Comparison of ENCODE assay signal across 13 cellular contexts in the genomic region with DNA sequence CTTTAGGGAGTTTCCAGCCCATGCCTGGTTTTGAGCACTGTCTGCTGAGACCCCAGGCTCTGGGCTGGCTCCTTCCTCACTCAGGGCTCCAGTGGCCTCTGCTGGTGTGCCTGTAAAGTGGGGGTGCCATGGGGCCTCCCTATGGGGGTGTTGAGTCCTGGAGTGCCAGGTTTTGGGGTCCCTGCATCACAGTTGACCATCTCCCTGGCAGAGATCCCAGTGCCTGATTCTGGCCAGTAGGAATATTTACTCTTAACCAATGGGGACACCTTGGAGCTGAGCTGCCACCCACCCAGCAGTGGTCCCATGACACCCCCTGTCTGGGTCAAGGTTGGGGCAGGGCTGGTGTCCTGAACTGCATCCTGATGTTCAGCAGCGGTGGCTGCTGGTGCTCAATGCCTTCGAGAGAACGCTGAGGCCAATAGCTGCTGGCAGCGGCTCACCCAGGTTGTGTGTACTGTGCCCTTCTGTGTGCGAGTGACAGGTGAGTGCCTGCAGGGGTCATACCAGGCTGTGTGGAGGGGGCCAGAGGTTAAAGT. TPM values are rescaled to one million over a fixed set of nuclear protein-coding genes. Genes with fewer than 3 reads are reported as not detected.
A peak's percentile ranks its signal among the peaks of the same experiment; 100 is the strongest.
DNase-seq lines count a peak whose midpoint lies in the region; ATAC-seq and TF ChIP-seq lines count a peak whose summit lies in the region.
"Had no signal": no experiment of that assay in that cellular context is flagged by ENCODE, and none has a peak within 500 bp of the region (broad histone marks: within the 10 kb centered on the region; RNA-seq: fewer than 3 reads in every experiment).

No MANE protein-coding gene starts in this region.

- H3K36me3 Mint-ChIP-seq in endothelial cell (ENCODE audit: low read depth, unreplicated experiment), result peaks cover 8% of the 10 kb centered on the region
- H3K36me3 Mint-ChIP-seq in osteocyte (ENCODE audit: unreplicated experiment), result no peaks in the 10 kb centered on the region

- no peak overlapping the region for H3K4me3 Mint-ChIP-seq in stimulated activated naive CD8-positive, alpha-beta T cell treated with anti-CD3 and anti-CD28 coated beads, Interleukin-15, amount 100 ng/mL, for 72 hours
- H3K4me3 Mint-ChIP-seq in endothelial cell (ENCODE audit: unreplicated experiment), result peak overlapping the region; percentile 37
- H3K4me3 Mint-ChIP-seq in osteocyte (ENCODE audit: unreplicated experiment), result no peak overlapping the region

- peaks cover 42% of the 10 kb centered on the region for H3K27me3 ChIP-seq in H7 (ENCODE audit: control insufficient read depth, insufficient read depth, low read length)

- TF ChIP-seq CTCF in endothelial cell (IDR thresholded peaks at IDR 0.05; ENCODE audit: unreplicated experiment) (no peak), osteocyte (IDR thresholded peaks at IDR 0.05) (no peak)

- in situ Hi-C loops in KBM-7 (cut with MboI; ENCODE audit: low pct_unique_long_range_greater_than_20kb, low sequenced_read_pairs), result no loop called here

- peaks cover 7% of the 10 kb centered on the region for H3K4me1 Mint-ChIP-seq in stimulated activated naive CD8-positive, alpha-beta T cell treated with anti-CD3 and anti-CD28 coated beads, Interleukin-15, amount 100 ng/mL, for 72 hours
- H3K4me1 Mint-ChIP-seq in endothelial cell (ENCODE audit: unreplicated experiment) (peaks cover 5% of the 10 kb centered on the region), osteocyte (ENCODE audit: unreplicated experiment) (peaks cover 10% of the 10 kb centered on the region)

- no peaks in the 10 kb centered on the region for H3K9me3 Mint-ChIP-seq in stimulated activated naive CD8-positive, alpha-beta T cell treated with anti-CD3 and anti-CD28 coated beads, Interleukin-15, amount 100 ng/mL, for 72 hours
- no peaks in the 10 kb centered on the region for H3K9me3 Mint-ChIP-seq in endothelial cell (ENCODE audit: unreplicated experiment)
- no peaks in the 10 kb centered on the region for H3K9me3 Mint-ChIP-seq in osteocyte (ENCODE audit: unreplicated experiment)

- ATAC-seq in stimulated activated naive CD8-positive, alpha-beta T cell treated with anti-CD3 and anti-CD28 coated beads, Interleukin-15, amount 100 ng/mL, for 72 hours, result peak; percentile 24
- no peak for ATAC-seq in stimulated activated naive CD8-positive, alpha-beta T cell treated with anti-CD3 and anti-CD28 coated beads, Interleukin-15, Interleukin-2, amounts not matched to agents 100 U/mL and 50 U/mL, for 24 hours

- no peak for DNase-seq in stimulated activated naive CD8-positive, alpha-beta T cell treated with anti-CD3 and anti-CD28 coated beads, Interleukin-15, amount 100 ng/mL, for 72 hours
- DNase-seq in stimulated activated naive CD8-positive, alpha-beta T cell treated with anti-CD3 and anti-CD28 coated beads, Interleukin-15, Interleukin-2, amounts not matched to agents 100 U/mL and 50 U/mL, for 24 hours, result no peak
- DNase-seq in endothelial cell (ENCODE audit: low spot score) (no peak), osteocyte (ENCODE audit: extremely low spot score, unreplicated experiment) (peak; percentile 71), putamen (ENCODE audit: low spot score) (no peak), KBM-7 (no peak), H7 (no peak), NCI-H526 (lab: John Stamatoyannopoulos, UW) (no peak)
- DNase-seq: H9, NCI-H1417, NCI-H187, NCI-H524 had no signal

- no peaks in the 10 kb centered on the region for H3K36me3 ChIP-seq in H7 (replicated peaks; ENCODE audit: control insufficient read depth, insufficient read depth, low read length)

- H3K27ac Mint-ChIP-seq in stimulated activated naive CD8-positive, alpha-beta T cell treated with anti-CD3 and anti-CD28 coated beads, Interleukin-15, amount 100 ng/mL, for 72 hours, result no peak overlapping the region
- H3K27ac Mint-ChIP-seq in endothelial cell (ENCODE audit: unreplicated experiment) (no peak overlapping the region), osteocyte (ENCODE audit: unreplicated experiment) (no peak overlapping the region)
- H3K27ac Mint-ChIP-seq: H9 had no signal

- H3K4me3 ChIP-seq in H7 (ENCODE audit: insufficient read depth, low read depth, low read length), result no peak overlapping the region
- H3K4me3 ChIP-seq: PC-9 had no signal

- peaks cover 51% of the 10 kb centered on the region for H3K27me3 Mint-ChIP-seq in stimulated activated naive CD8-positive, alpha-beta T cell treated with anti-CD3 and anti-CD28 coated beads, Interleukin-15, amount 100 ng/mL, for 72 hours
- H3K27me3 Mint-ChIP-seq in endothelial cell (ENCODE audit: unreplicated experiment), result peaks cover 22% of the 10 kb centered on the region
- H3K27me3 Mint-ChIP-seq in osteocyte (ENCODE audit: unreplicated experiment), result no peaks in the 10 kb centered on the region

RNA-seq across cellular contexts. Expression of a gene that starts 9.6 kb away (rescaled TPM):
- total RNA-seq in endothelial cell (ENCODE audit: unreplicated experiment), result 21.7 TPM
- 10.0 and 11.4 TPM in 2 replicates for total RNA-seq in osteocyte
- 19.8 and 29.9 TPM in 2 replicates for total RNA-seq in H7 (2014; rRNA removed; shearing (Covaris generic))

RNA-seq across cellular contexts. Expression of a gene that starts 35.2 kb away (rescaled TPM):
- total RNA-seq in endothelial cell (ENCODE audit: unreplicated experiment) (9.7 TPM), osteocyte (3.3 TPM in 2 replicates)
- total RNA-seq in H7 (2014; rRNA removed; shearing (Covaris generic)), result 16.4 and 28.7 TPM in 2 replicates

RNA-seq across cellular contexts. Expression of a gene that starts 58.0 kb away (rescaled TPM):
- total RNA-seq in endothelial cell (ENCODE audit: unreplicated experiment) (138 TPM), osteocyte (19.6 and 22.2 TPM in 2 replicates)
- 50.3 and 54.5 TPM in 2 replicates for total RNA-seq in H7 (2014; rRNA removed; shearing (Covaris generic))
